In genomic region chr17:81683584-81684441, GRCh38 we compare ENCODE assay signal across 1 cellular context.
TF ChIP-seq lines count a peak whose summit lies in the region.

TSS of gene ARL16 (minus strand) at chr17:81683797. CDS start at chr17:81683753, 44 bp downstream.
TSS of gene HGS (plus strand) at chr17:81684011. CDS start at chr17:81684067, 56 bp downstream.

TF ChIP-seq in K562, 482 proteins besides CTCF, POLR2A, EP300 and RAD21 (continued from another document and continues in another):
- TF ChIP-seq BCLAF1 (IDR thresholded peaks at IDR 0.05; ENCODE audit: borderline replicate concordance in 1 of 2, control insufficient read depth in 1 of 2, low read depth in 2 of 2, low read length in 1 of 2): no peak
- peak; percentile 97 for TF ChIP-seq E2F8 (IDR thresholded peaks at IDR 0.05; ENCODE audit: low read depth, partially characterized antibody)
- no peak for TF ChIP-seq BRF1 (IDR thresholded peaks at IDR 0.05; ENCODE audit: borderline replicate concordance, extremely low read depth, insufficient read length)
- peak; percentile 82 to 93 for TF ChIP-seq MNT (conservative IDR thresholded peaks at IDR 0.05)
- no peak for TF ChIP-seq CAMTA2 (CRISPR knock-in tag; conservative IDR thresholded peaks at IDR 0.05)
- TF ChIP-seq PREB (CRISPR knock-in tag; IDR thresholded peaks at IDR 0.05): no peak
- 0 out of 2 replicates have a peak, but pooled peaks have one; percentile 70 for TF ChIP-seq ZNF583 (CRISPR knock-in tag; IDR thresholded peaks at IDR 0.05)
- no peak for TF ChIP-seq SREBF1 (IDR thresholded peaks at IDR 0.05; ENCODE audit: borderline replicate concordance, low read depth, low read length)
- no peak for TF ChIP-seq ID3 (CRISPR knock-in tag; IDR thresholded peaks at IDR 0.05)
- no peak for TF ChIP-seq ID3 (tag; IDR thresholded peaks at IDR 0.05)
- TF ChIP-seq ZNF76 (CRISPR knock-in tag; IDR thresholded peaks at IDR 0.05; ENCODE audit: borderline replicate concordance): no peak
- no peak for TF ChIP-seq ZNF707 (CRISPR knock-in tag; conservative IDR thresholded peaks at IDR 0.05)
- TF ChIP-seq MAX (CRISPR knock-in tag; IDR thresholded peaks at IDR 0.05): peak; percentile 67; the same call in 1 of the 2 replicates
- TF ChIP-seq NRF1 (conservative IDR thresholded peaks at IDR 0.05 in 1 of 2, IDR thresholded peaks at IDR 0.05 in 1 of 2): peak; percentile 97 to 98
- TF ChIP-seq ZNF175 (CRISPR knock-in tag; IDR thresholded peaks at IDR 0.05; ENCODE audit: low read depth): no peak
- TF ChIP-seq CHD4 (IDR thresholded peaks at IDR 0.05; ENCODE audit: insufficient read depth, insufficient replicate concordance, low read depth, low read length, poor library complexity, severe bottlenecking): no peak
- TF ChIP-seq ATF3 (IDR thresholded peaks at IDR 0.05): no peak
- TF ChIP-seq ATF3 (CRISPR knock-in tag; conservative IDR thresholded peaks at IDR 0.05): no peak
- TF ChIP-seq ZNF3 (CRISPR knock-in tag; IDR thresholded peaks at IDR 0.05): no peak
- no peak for TF ChIP-seq TRIM28 (IDR thresholded peaks at IDR 0.05)
- peak; percentile 77; the same call in 1 of the 2 replicates for TF ChIP-seq PHF8 (IDR thresholded peaks at IDR 0.05; ENCODE audit: borderline replicate concordance, low read length)
- TF ChIP-seq PTBP1 (IDR thresholded peaks at IDR 0.05; ENCODE audit: low read depth, low read length): no peak
- TF ChIP-seq ZNF253 (CRISPR knock-in tag; conservative IDR thresholded peaks at IDR 0.05): no peak
- no peak for TF ChIP-seq ZNF408 (CRISPR knock-in tag; IDR thresholded peaks at IDR 0.05; ENCODE audit: low read depth)
- peak; percentile 100 for TF ChIP-seq RBM25 (IDR thresholded peaks at IDR 0.05; ENCODE audit: low read depth, low read length, severe bottlenecking)
- no peak for TF ChIP-seq PCBP2 (IDR thresholded peaks at IDR 0.05; ENCODE audit: low read depth, low read length, poor library complexity, severe bottlenecking)
- no peak for TF ChIP-seq GABPB2 (CRISPR knock-in tag; conservative IDR thresholded peaks at IDR 0.05)
- TF ChIP-seq ZNF224 (CRISPR knock-in tag; IDR thresholded peaks at IDR 0.05): no peak
- no peak for TF ChIP-seq ZBED1 (IDR thresholded peaks at IDR 0.05)
- no peak for TF ChIP-seq CBX1 (IDR thresholded peaks at IDR 0.05; ENCODE audit: low read depth)
- TF ChIP-seq ARNT (IDR thresholded peaks at IDR 0.05): no peak
- TF ChIP-seq SIN3A (IDR thresholded peaks at IDR 0.05; ENCODE audit: borderline replicate concordance in 2 of 2, control insufficient read depth in 1 of 2, low read depth in 2 of 2, low read length in 2 of 2): peak; percentile 73 to 91; a peak in 3 of 4 replicates
- no peak for TF ChIP-seq ZNF75A (CRISPR knock-in tag; IDR thresholded peaks at IDR 0.05)
- no peak for TF ChIP-seq ZFP1 (CRISPR knock-in tag; IDR thresholded peaks at IDR 0.05)
- no peak for TF ChIP-seq ZC3H8 (IDR thresholded peaks at IDR 0.05)
- TF ChIP-seq MIER1 (IDR thresholded peaks at IDR 0.05; ENCODE audit: low read depth): no peak
- peak; percentile 89 for TF ChIP-seq GMEB1 (CRISPR knock-in tag; IDR thresholded peaks at IDR 0.05)
- peak; percentile 84 for TF ChIP-seq ETS1 (conservative IDR thresholded peaks at IDR 0.05; ENCODE audit: control insufficient read depth, low read depth, low read length)
- TF ChIP-seq ELK3 (CRISPR knock-in tag; IDR thresholded peaks at IDR 0.05): no peak
- TF ChIP-seq NFATC3 (IDR thresholded peaks at IDR 0.05): no peak
- TF ChIP-seq ZNF655 (CRISPR knock-in tag; IDR thresholded peaks at IDR 0.05): no peak
- TF ChIP-seq GABPA (tag; conservative IDR thresholded peaks at IDR 0.05; ENCODE audit: low read depth): peak; percentile 96
- TF ChIP-seq VEZF1 (CRISPR knock-in tag; IDR thresholded peaks at IDR 0.05): peak; percentile 98
